Comparison of ENCODE assay signal across 1 cellular context in the genomic region with DNA sequence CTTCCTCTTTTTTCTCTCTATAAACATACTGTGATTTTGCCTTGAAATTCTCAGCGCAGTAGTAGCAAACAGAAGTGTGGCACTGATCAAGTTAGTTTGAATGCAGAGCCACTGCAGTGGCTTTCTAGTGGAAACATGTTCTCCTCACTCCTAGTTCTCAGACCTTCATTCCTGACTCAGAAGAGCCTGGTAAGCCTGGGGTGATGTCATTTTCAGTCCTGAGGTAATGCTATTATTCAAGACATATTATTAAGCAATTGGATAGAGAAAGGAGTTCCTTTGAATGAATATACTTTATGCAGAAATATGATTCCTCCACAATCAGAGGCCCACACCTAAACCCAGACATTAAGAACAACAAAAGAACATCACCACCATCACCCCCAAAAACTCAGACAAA.
TF ChIP-seq lines count a peak whose summit lies in the region.

No MANE protein-coding gene starts in this region.

TF ChIP-seq in HEK293, 187 proteins besides CTCF, POLR2A, EP300 and RAD21 (continued from another document):
- TF ChIP-seq HOXA7 (CRISPR knock-in tag; IDR thresholded peaks at IDR 0.05; ENCODE audit: borderline replicate concordance) (no peak), ZNF660 (tag by site-specific recombination; IDR thresholded peaks at IDR 0.05) (0 out of 2 replicates have a peak, but pooled peaks have one; percentile 23), ZBTB1 (tag by site-specific recombination; IDR thresholded peaks at IDR 0.05) (no peak), ZNF184 (tag by site-specific recombination; IDR thresholded peaks at IDR 0.05) (no peak), ZNF362 (tag by site-specific recombination; IDR thresholded peaks at IDR 0.05) (no peak)
- TF ChIP-seq, protein P1, sequence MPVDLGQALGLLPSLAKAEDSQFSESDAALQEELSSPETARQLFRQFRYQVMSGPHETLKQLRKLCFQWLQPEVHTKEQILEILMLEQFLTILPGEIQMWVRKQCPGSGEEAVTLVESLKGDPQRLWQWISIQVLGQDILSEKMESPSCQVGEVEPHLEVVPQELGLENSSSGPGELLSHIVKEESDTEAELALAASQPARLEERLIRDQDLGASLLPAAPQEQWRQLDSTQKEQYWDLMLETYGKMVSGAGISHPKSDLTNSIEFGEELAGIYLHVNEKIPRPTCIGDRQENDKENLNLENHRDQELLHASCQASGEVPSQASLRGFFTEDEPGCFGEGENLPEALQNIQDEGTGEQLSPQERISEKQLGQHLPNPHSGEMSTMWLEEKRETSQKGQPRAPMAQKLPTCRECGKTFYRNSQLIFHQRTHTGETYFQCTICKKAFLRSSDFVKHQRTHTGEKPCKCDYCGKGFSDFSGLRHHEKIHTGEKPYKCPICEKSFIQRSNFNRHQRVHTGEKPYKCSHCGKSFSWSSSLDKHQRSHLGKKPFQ (tag by site-specific recombination; IDR thresholded peaks at IDR 0.05), result no peak
TF ChIP-seq in HEK293: peak in this region for 6.
